Comparison of ENCODE assay signal across 18 cellular contexts in genomic region chrX:43556207-43556606, GRCh38.
DNase-seq lines count a peak whose midpoint lies in the region; ATAC-seq and TF ChIP-seq lines count a peak whose summit lies in the region.
"Had no signal": no experiment of that assay in that cellular context is flagged by ENCODE, and none has a peak within 500 bp of the region (broad histone marks: within the 10 kb centered on the region; RNA-seq: fewer than 3 reads in every experiment).

No MANE protein-coding gene starts in this region.

- no peaks in the 10 kb centered on the region for H3K36me3 ChIP-seq in CD4-positive, CD25-positive, alpha-beta regulatory T cell (ENCODE audit: control insufficient read depth, insufficient read depth, low read length)
- H3K36me3 ChIP-seq in neural progenitor cell, result no peaks in the 10 kb centered on the region
- H3K36me3 ChIP-seq in esophagus squamous epithelium, result no peaks in the 10 kb centered on the region
- H3K36me3 ChIP-seq: HAP-1 had no signal

- peak overlapping the region in 2 of 3 donors; percentile 15 to 56 for H3K27ac Mint-ChIP-seq in CD4-positive, CD25-positive, alpha-beta regulatory T cell
- no peak overlapping the region for H3K27ac Mint-ChIP-seq in neural progenitor cell
- H3K27ac Mint-ChIP-seq in endothelial cell (ENCODE audit: unreplicated experiment), result no peak overlapping the region
- H3K27ac Mint-ChIP-seq: IgD-negative memory B cell had no signal

- H3K27me3 Mint-ChIP-seq in CD4-positive, CD25-positive, alpha-beta regulatory T cell, result no peaks in the 10 kb centered on the region
- H3K27me3 Mint-ChIP-seq in neural progenitor cell (ENCODE audit: insufficient read depth, low read depth) (no peaks in the 10 kb centered on the region), endothelial cell (ENCODE audit: unreplicated experiment) (peaks cover 2% of the 10 kb centered on the region)
- H3K27me3 Mint-ChIP-seq: CD4-positive, alpha-beta memory T cell had no signal

- H3K36me3 Mint-ChIP-seq in CD4-positive, CD25-positive, alpha-beta regulatory T cell, result no peaks in the 10 kb centered on the region
- no peaks in the 10 kb centered on the region for H3K36me3 Mint-ChIP-seq in neural progenitor cell
- no peaks in the 10 kb centered on the region for H3K36me3 Mint-ChIP-seq in endothelial cell (ENCODE audit: low read depth, unreplicated experiment)
- H3K36me3 Mint-ChIP-seq: CD4-positive, alpha-beta memory T cell; IgD-negative memory B cell had no signal

- WGBS in esophagus squamous epithelium, 2 donors, result 60% methylated on average over 1 of the region's 1 CpG; no CpG with 5 or more reads in 1 of the 2 donors

- peaks cover 19% of the 10 kb centered on the region for H3F3A ChIP-seq in neural progenitor cell (ENCODE audit: low read depth)

- peak overlapping the region; percentile 30 for H2AFZ ChIP-seq in neural progenitor cell (replicated peaks)

- H3K4me2 ChIP-seq in neural progenitor cell, result no peak overlapping the region

- ATAC-seq in CD4-positive, CD25-positive, alpha-beta regulatory T cell (ENCODE audit: low read depth in 2 of 2), result no peak
- ATAC-seq in left cardiac atrium, result peak; percentile 42 to 59

- intact Hi-C loops in left cardiac atrium (cut with DNase I), result loop anchor here in 1 of 2 donors (5.0 to 10.0 kb wide), 3 partner anchors 871 to 1774 kb away; no protein-coding TSS in a partner anchor
- intact Hi-C loops in esophagus squamous epithelium (cut with DNase I), result loop anchor here (10.0 kb wide), 2 partner anchors 199 to 201 kb away; no protein-coding TSS in a partner anchor

- DNase-seq in CD4-positive, CD25-positive, alpha-beta regulatory T cell, result no peak
- DNase-seq in NCI-H2029 (lab: John Stamatoyannopoulos, UW) (peak; percentile 0), left cardiac atrium (peak; percentile 23), neural progenitor cell (ENCODE audit: low spot score) (no peak), endothelial cell (ENCODE audit: low spot score) (no peak), esophagus squamous epithelium (lab: John Stamatoyannopoulos, UW) (no peak), mesenteric fat pad (ENCODE audit: low spot score) (no peak), kidney glomerular epithelial cell (lab: John Stamatoyannopoulos, UW) (no peak)
- DNase-seq: ACHN; CD4-positive, alpha-beta memory T cell; EL; NCI-H1417; NCI-H1930; NCI-H524 treated with DMSO at 0.1 percent for 48 hours; OCI-M1 had no signal

- no peak for TF ChIP-seq CTCF in neural progenitor cell (IDR thresholded peaks at IDR 0.05)
- no peak for TF ChIP-seq CTCF in endothelial cell (IDR thresholded peaks at IDR 0.05; ENCODE audit: unreplicated experiment)
- no peak for TF ChIP-seq CTCF in esophagus squamous epithelium (IDR thresholded peaks at IDR 0.05)

- H3K9me3 Mint-ChIP-seq in CD4-positive, CD25-positive, alpha-beta regulatory T cell, result peaks cover 0 to 3% (median 0%) of the 10 kb centered on the region in 7 donors
- H3K9me3 Mint-ChIP-seq in neural progenitor cell, result peaks cover 3% of the 10 kb centered on the region
- H3K9me3 Mint-ChIP-seq in endothelial cell (ENCODE audit: unreplicated experiment), result no peaks in the 10 kb centered on the region
- H3K9me3 Mint-ChIP-seq: IgD-negative memory B cell had no signal

- no peaks in the 10 kb centered on the region for H4K20me1 ChIP-seq in neural progenitor cell (ENCODE audit: low read depth)

- peaks cover 7% of the 10 kb centered on the region for H3K4me1 ChIP-seq in CD4-positive, CD25-positive, alpha-beta regulatory T cell (ENCODE audit: control insufficient read depth, insufficient read depth, low read length, poor library complexity, severe bottlenecking)
- peaks cover 23% of the 10 kb centered on the region for H3K4me1 ChIP-seq in neural progenitor cell
- peaks cover 0 to 22% (median 4%) of the 10 kb centered on the region in 3 donors for H3K4me1 ChIP-seq in esophagus squamous epithelium
- H3K4me1 ChIP-seq: HAP-1 had no signal

- no peak overlapping the region for H3K4me3 Mint-ChIP-seq in CD4-positive, CD25-positive, alpha-beta regulatory T cell
- H3K4me3 Mint-ChIP-seq in neural progenitor cell (no peak overlapping the region), endothelial cell (ENCODE audit: unreplicated experiment) (no peak overlapping the region)
- H3K4me3 Mint-ChIP-seq: CD4-positive, alpha-beta memory T cell had no signal

- no peak overlapping the region for H3K27ac ChIP-seq in CD4-positive, CD25-positive, alpha-beta regulatory T cell (ENCODE audit: insufficient read depth, low read length, poor library complexity, severe bottlenecking)
- no peak overlapping the region for H3K27ac ChIP-seq in neural progenitor cell
- no peak overlapping the region for H3K27ac ChIP-seq in esophagus squamous epithelium
- H3K27ac ChIP-seq: RWPE1 had no signal

- no peak for TF ChIP-seq POLR2A in esophagus squamous epithelium (IDR thresholded peaks at IDR 0.05)

- no peaks in the 10 kb centered on the region for H3K27me3 ChIP-seq in CD4-positive, CD25-positive, alpha-beta regulatory T cell (ENCODE audit: control insufficient read depth, insufficient read depth, low read length)
- H3K27me3 ChIP-seq in neural progenitor cell, result no peaks in the 10 kb centered on the region
- H3K27me3 ChIP-seq in esophagus squamous epithelium, result peaks cover 0 to 5% (median 0%) of the 10 kb centered on the region in 4 donors

- no peak overlapping the region for H3K4me3 ChIP-seq in CD4-positive, CD25-positive, alpha-beta regulatory T cell (ENCODE audit: low read depth, low read length)
- H3K4me3 ChIP-seq in neural progenitor cell (no peak overlapping the region), esophagus squamous epithelium (no peak overlapping the region)
- H3K4me3 ChIP-seq: HAP-1 had no signal

- no peaks in the 10 kb centered on the region for H3K9me3 ChIP-seq in CD4-positive, CD25-positive, alpha-beta regulatory T cell (ENCODE audit: control insufficient read depth in 2 of 2, low read length in 2 of 2)
- H3K9me3 ChIP-seq in neural progenitor cell (ENCODE audit: low read depth) (no peaks in the 10 kb centered on the region), esophagus squamous epithelium (no peaks in the 10 kb centered on the region)
- H3K9me3 ChIP-seq: HAP-1 had no signal

- H3K4me1 Mint-ChIP-seq in CD4-positive, CD25-positive, alpha-beta regulatory T cell, result peaks cover 0 to 18% (median 11%) of the 10 kb centered on the region in 4 donors
- H3K4me1 Mint-ChIP-seq in neural progenitor cell, result peaks cover 12% of the 10 kb centered on the region
- peaks cover 3% of the 10 kb centered on the region for H3K4me1 Mint-ChIP-seq in endothelial cell (ENCODE audit: unreplicated experiment)

- no peaks in the 10 kb centered on the region for H3K79me2 ChIP-seq in neural progenitor cell (ENCODE audit: low read depth)

- H3K9ac ChIP-seq in neural progenitor cell, result no peak overlapping the region

Comparison
In these comparisons a context has a peak if more than half of its experiments do, and no peak if none do; other contexts are left out.
1. ATAC-seq: peak in left cardiac atrium (2 of 2); none in CD4-positive, CD25-positive, alpha-beta regulatory T cell (0 of 2).
2. DNase-seq: peak in NCI-H2029 (single experiment) and left cardiac atrium (single experiment); none in CD4-positive, CD25-positive, alpha-beta regulatory T cell (0 of 3), neural progenitor cell (single experiment), endothelial cell (single experiment), esophagus squamous epithelium (single experiment), mesenteric fat pad (single experiment) and kidney glomerular epithelial cell (single experiment).
3. H3K27ac Mint-ChIP-seq: peak in CD4-positive, CD25-positive, alpha-beta regulatory T cell (2 of 3); none in neural progenitor cell (single experiment) and endothelial cell (single experiment).